In genomic region chr5:170597109-170597741, GRCh38 we compare ENCODE assay signal across 8 cellular contexts.
DNase-seq lines count a peak whose midpoint lies in the region; ATAC-seq and TF ChIP-seq lines count a peak whose summit lies in the region.

No MANE protein-coding gene starts in this region.

- H3K4me3 ChIP-seq in HFF-Myc (replicated peaks; ENCODE audit: low read depth, low read length), result no peak overlapping the region
- H3K4me3 ChIP-seq in mesenchymal stem cell (ENCODE audit: insufficient read depth in 1 of 2, low read depth in 1 of 2, low read length in 2 of 2), result peak overlapping the region in 1 of 2 experiments; percentile 58
- no peak overlapping the region for H3K4me3 ChIP-seq in prostate gland

- no peak for TF ChIP-seq POLR2A in prostate gland (IDR thresholded peaks at IDR 0.05)

- no peak overlapping the region for H4K91ac ChIP-seq in mesenchymal stem cell (ENCODE audit: low read length)

- DNase-seq in AG08395 (ENCODE audit: low spot score) (peak; percentile 91), HFF-Myc (ENCODE audit: extremely low read depth, low read depth) (peak; percentile 39), mesenchymal stem cell (peak; percentile 93), prostate gland (ENCODE audit: low spot score) (no peak)
- DNase-seq in activated T-cell treated with anti-CD3 and anti-CD28 coated beads, Interleukin-2, amount 50 U/mL, for 4 hours, result no peak

- ATAC-seq in activated T-cell treated with anti-CD3 and anti-CD28 coated beads, Interleukin-2, amount 50 U/mL, for 4 hours, result peak; percentile 88 to 89
- ATAC-seq in HG03108 (IDR thresholded peaks at IDR 0.05; ENCODE audit: unreplicated experiment) (no peak), GM19397 (IDR thresholded peaks at IDR 0.05; ENCODE audit: unreplicated experiment) (no peak), HG03378 (IDR thresholded peaks at IDR 0.05; ENCODE audit: unreplicated experiment) (no peak)

- no peak overlapping the region for H2BK120ac ChIP-seq in mesenchymal stem cell (ENCODE audit: low read depth, low read length)

- H2BK15ac ChIP-seq in mesenchymal stem cell (ENCODE audit: low read depth, poor library complexity, severe bottlenecking), result no peak overlapping the region

- H3K23ac ChIP-seq in mesenchymal stem cell (ENCODE audit: low read length in 2 of 2), result no peak overlapping the region

- H3K4me1 ChIP-seq in mesenchymal stem cell (ENCODE audit: control insufficient read depth, insufficient read depth, low read depth, low read length) (peaks cover 23% of the 10 kb centered on the region), prostate gland (replicated peaks) (no peaks in the 10 kb centered on the region)

- H3K14ac ChIP-seq in mesenchymal stem cell (ENCODE audit: low read length in 2 of 2), result no peak overlapping the region

- peak overlapping the region; percentile 24 for H3K4me2 ChIP-seq in mesenchymal stem cell (ENCODE audit: low read length, poor library complexity, severe bottlenecking)

- H3K36me3 Mint-ChIP-seq in activated T-cell treated with anti-CD3 and anti-CD28 coated beads, Interleukin-2, amount 50 U/mL, for 4 hours (ENCODE audit: insufficient read depth), result no peaks in the 10 kb centered on the region

- H2BK12ac ChIP-seq in mesenchymal stem cell (ENCODE audit: low read length in 2 of 2), result no peak overlapping the region

- no peak overlapping the region for H3K4me3 Mint-ChIP-seq in activated T-cell treated with anti-CD3 and anti-CD28 coated beads, Interleukin-2, amount 50 U/mL, for 4 hours

- intact Hi-C loops in prostate gland (cut with DNase I), result no loop called here

- no peak overlapping the region for H4K8ac ChIP-seq in mesenchymal stem cell (ENCODE audit: low read length)

- peak overlapping the region; percentile 63 for H3K9ac ChIP-seq in mesenchymal stem cell (ENCODE audit: low read length)

- peaks cover 12% of the 10 kb centered on the region for H3K27me3 Mint-ChIP-seq in activated T-cell treated with anti-CD3 and anti-CD28 coated beads, Interleukin-2, amount 50 U/mL, for 4 hours (ENCODE audit: low read depth)

- 2% methylated on average over 4 of the region's 9 CpGs for WGBS in mesenchymal stem cell
- 26% methylated on average over 9 of the region's 9 CpGs for WGBS in prostate gland

- H3K27me3 ChIP-seq in mesenchymal stem cell (ENCODE audit: control insufficient read depth in 1 of 2, insufficient read depth in 1 of 2, low read length in 2 of 2) (peaks cover 0 to 63% of the 10 kb centered on the region in 2 experiments), prostate gland (replicated peaks; ENCODE audit: insufficient read depth) (no peaks in the 10 kb centered on the region)

- TF ChIP-seq CTCF in HFF-Myc (IDR thresholded peaks at IDR 0.05; ENCODE audit: low read depth, low read length, missing control alignments) (no peak), prostate gland (IDR thresholded peaks at IDR 0.05) (no peak)

- H3K9me3 ChIP-seq in mesenchymal stem cell (ENCODE audit: control insufficient read depth, low read length) (no peaks in the 10 kb centered on the region), prostate gland (no peaks in the 10 kb centered on the region)

- H2BK5ac ChIP-seq in mesenchymal stem cell (ENCODE audit: low read depth, low read length, poor library complexity, severe bottlenecking), result no peak overlapping the region

- no peaks in the 10 kb centered on the region for H3K9me3 Mint-ChIP-seq in activated T-cell treated with anti-CD3 and anti-CD28 coated beads, Interleukin-2, amount 50 U/mL, for 4 hours

- H3K36me3 ChIP-seq in mesenchymal stem cell (ENCODE audit: control insufficient read depth in 1 of 2, insufficient read depth in 2 of 2, low read depth in 1 of 2, low read length in 2 of 2), result peaks cover 0 to 10% of the 10 kb centered on the region in 2 experiments
- H3K36me3 ChIP-seq in prostate gland, result no peaks in the 10 kb centered on the region

- peak overlapping the region; percentile 44 for H3K27ac ChIP-seq in mesenchymal stem cell (ENCODE audit: low read length, poor library complexity, severe bottlenecking)
- peak overlapping the region in 1 of 2 donors; percentile 23 for H3K27ac ChIP-seq in prostate gland

- H3K79me1 ChIP-seq in mesenchymal stem cell (replicated peaks; ENCODE audit: low read length, poor library complexity, severe bottlenecking), result peaks cover 15% of the 10 kb centered on the region

- H3K4ac ChIP-seq in mesenchymal stem cell (ENCODE audit: low read depth in 1 of 2, low read length in 2 of 2), result no peak overlapping the region

- H2AFZ ChIP-seq in mesenchymal stem cell (ENCODE audit: low read depth, low read length), result no peak overlapping the region

- no peak overlapping the region for H3K18ac ChIP-seq in mesenchymal stem cell (ENCODE audit: low read depth in 1 of 2, low read length in 2 of 2)

- no peak overlapping the region for H2AK5ac ChIP-seq in mesenchymal stem cell (ENCODE audit: low read length, severe bottlenecking)

- H3K4me1 Mint-ChIP-seq in activated T-cell treated with anti-CD3 and anti-CD28 coated beads, Interleukin-2, amount 50 U/mL, for 4 hours (ENCODE audit: low read depth), result peaks cover 9% of the 10 kb centered on the region

Comparison
In these comparisons a context has a peak if more than half of its experiments do, and no peak if none do; other contexts are left out.
1. DNase-seq: peak in AG08395 (single experiment), HFF-Myc (single experiment) and mesenchymal stem cell (single experiment); none in activated T-cell treated with anti-CD3 and anti-CD28 coated beads, Interleukin-2, amount 50 U/mL, for 4 hours (single experiment) and prostate gland (single experiment).
2. ATAC-seq: peak in activated T-cell treated with anti-CD3 and anti-CD28 coated beads, Interleukin-2, amount 50 U/mL, for 4 hours (2 of 2); none in HG03108 (single experiment), GM19397 (single experiment) and HG03378 (single experiment).